In genomic region chr7:86202833-86203232, GRCh38 we compare ENCODE assay signal across 32 cellular contexts.
A peak's percentile ranks its signal among the peaks of the same experiment; 100 is the strongest.
DNase-seq lines count a peak whose midpoint lies in the region; FAIRE-seq and TF ChIP-seq lines count a peak whose summit lies in the region.
"Had no signal": no experiment of that assay in that cellular context is flagged by ENCODE, and none has a peak within 500 bp of the region (broad histone marks: within the 10 kb centered on the region; RNA-seq: fewer than 3 reads in every experiment).

No MANE protein-coding gene starts in this region.

- H3K4me1 Mint-ChIP-seq in chondrocyte (ENCODE audit: low read depth), result no peaks in the 10 kb centered on the region
- H3K4me1 Mint-ChIP-seq: B cell; CD14-positive monocyte; CD4-positive, alpha-beta memory T cell; CD4-positive, CD25-positive, alpha-beta regulatory T cell; CD8-positive, alpha-beta memory T cell had no signal

- H3K36me3 Mint-ChIP-seq in chondrocyte (ENCODE audit: low read depth), result no peaks in the 10 kb centered on the region
- H3K36me3 Mint-ChIP-seq: CD14-positive monocyte; CD4-positive, alpha-beta memory T cell; CD4-positive, CD25-positive, alpha-beta regulatory T cell; CD8-positive, alpha-beta memory T cell; CD8-positive, alpha-beta T cell had no signal

- no peaks in the 10 kb centered on the region for H3K9me3 ChIP-seq in kidney (ENCODE audit: control insufficient read depth in 1 of 2, low read length in 2 of 2)
- no peaks in the 10 kb centered on the region for H3K9me3 ChIP-seq in effector memory CD4-positive, alpha-beta T cell (ENCODE audit: control insufficient read depth, low read length)
- H3K9me3 ChIP-seq: A549, BE2C had no signal

- H3K4me3 ChIP-seq in kidney (ENCODE audit: low read length in 2 of 2), result no peak overlapping the region
- H3K4me3 ChIP-seq in effector memory CD4-positive, alpha-beta T cell (ENCODE audit: insufficient read depth, low read depth, low read length, poor library complexity, severe bottlenecking), result no peak overlapping the region
- H3K4me3 ChIP-seq: A549; BLaER1; BLaER1 treated with 17β-estradiol and CSF1 and Interleukin-3, amounts not matched to agents 10 nM and 100 nM had no signal

- intact Hi-C loops in kidney (cut with DNase I), result no loop called here

- FAIRE-seq in kidney (lab: Jason Lieb, UNC), result no peak
- no peak for FAIRE-seq in frontal cortex (lab: Jason Lieb, UNC)
- FAIRE-seq: A204.1, A549, D721Med had no signal

- H3K9me3 Mint-ChIP-seq in chondrocyte (ENCODE audit: low read depth), result peaks cover 3% of the 10 kb centered on the region
- H3K9me3 Mint-ChIP-seq: CD8-positive, alpha-beta T cell had no signal

- H3K27ac Mint-ChIP-seq in chondrocyte (ENCODE audit: unreplicated experiment), result no peak overlapping the region
- H3K27ac Mint-ChIP-seq: B cell; CD4-positive, alpha-beta memory T cell; CD4-positive, alpha-beta T cell; CD4-positive, CD25-positive, alpha-beta regulatory T cell; CD8-positive, alpha-beta memory T cell; CD8-positive, alpha-beta T cell had no signal

- H3K27ac ChIP-seq in kidney (ENCODE audit: low read depth in 2 of 2, low read length in 2 of 2), result no peak overlapping the region
- H3K27ac ChIP-seq in effector memory CD4-positive, alpha-beta T cell (ENCODE audit: insufficient read depth, low read length, poor library complexity, severe bottlenecking), result no peak overlapping the region
- H3K27ac ChIP-seq: 22Rv1; A549; BLaER1; BLaER1 treated with 17β-estradiol and CSF1 and Interleukin-3, amounts not matched to agents 10 nM and 100 nM; C4-2B had no signal

- no peaks in the 10 kb centered on the region for H3K36me3 ChIP-seq in kidney (ENCODE audit: control insufficient read depth in 1 of 2, insufficient read depth in 2 of 2, low read length in 2 of 2)
- no peaks in the 10 kb centered on the region for H3K36me3 ChIP-seq in effector memory CD4-positive, alpha-beta T cell (ENCODE audit: control insufficient read depth, insufficient read depth, low read length)
- H3K36me3 ChIP-seq: BE2C; BLaER1; BLaER1 treated with 17β-estradiol and CSF1 and Interleukin-3, amounts not matched to agents 10 nM and 100 nM had no signal

- DNase-seq in chondrocyte (ENCODE audit: low spot score), result peak; percentile 55
- peak; percentile 17 for DNase-seq in kidney
- no peak for DNase-seq in effector memory CD4-positive, alpha-beta T cell
- DNase-seq in frontal cortex (ENCODE audit: low spot score in 2 of 2), result no peak
- DNase-seq: 8988T; ACHN; AML-193; BE2C; C1 segment of cervical spinal cord; Caco-2; Calu3; CD4-positive, alpha-beta memory T cell; CD4-positive, alpha-beta T cell; CD4-positive, CD25-positive, alpha-beta regulatory T cell; CD8-positive, alpha-beta memory T cell; CD8-positive, alpha-beta T cell; COR-L47; DMS 273 treated with DMSO at 0.1 percent for 48 hours; DMS153; DMS79; DMS79 treated with DMSO at 0.1 percent for 48 hours; DND-41; EL had no signal

- no peak overlapping the region for H3K9ac ChIP-seq in kidney (ENCODE audit: low read length in 2 of 2)
- H3K9ac ChIP-seq: BLaER1; BLaER1 treated with 17β-estradiol and CSF1 and Interleukin-3, amounts not matched to agents 10 nM and 100 nM had no signal

- H3K4me3 Mint-ChIP-seq in chondrocyte (ENCODE audit: unreplicated experiment), result no peak overlapping the region
- H3K4me3 Mint-ChIP-seq: B cell; CD14-positive monocyte; CD4-positive, alpha-beta memory T cell; CD4-positive, alpha-beta T cell; CD4-positive, CD25-positive, alpha-beta regulatory T cell; CD8-positive, alpha-beta memory T cell; CD8-positive, alpha-beta T cell had no signal

- H3K27me3 Mint-ChIP-seq in chondrocyte (ENCODE audit: low read depth), result no peaks in the 10 kb centered on the region
- H3K27me3 Mint-ChIP-seq: B cell; CD4-positive, alpha-beta memory T cell; CD4-positive, alpha-beta T cell; CD4-positive, CD25-positive, alpha-beta regulatory T cell; CD8-positive, alpha-beta memory T cell had no signal

- no peaks in the 10 kb centered on the region for H3K27me3 ChIP-seq in effector memory CD4-positive, alpha-beta T cell (replicated peaks; ENCODE audit: control insufficient read depth, insufficient read depth, low read length, poor library complexity, severe bottlenecking)
- H3K27me3 ChIP-seq: BE2C; BLaER1; BLaER1 treated with 17β-estradiol and CSF1 and Interleukin-3, amounts not matched to agents 10 nM and 100 nM had no signal

- no peaks in the 10 kb centered on the region for H3K4me1 ChIP-seq in kidney (ENCODE audit: control insufficient read depth in 1 of 2, insufficient read depth in 1 of 2, low read depth in 1 of 2, low read length in 2 of 2)
- no peaks in the 10 kb centered on the region for H3K4me1 ChIP-seq in effector memory CD4-positive, alpha-beta T cell (ENCODE audit: control insufficient read depth, insufficient read depth, low read length, poor library complexity, severe bottlenecking)
- H3K4me1 ChIP-seq: A549; BE2C; BLaER1; BLaER1 treated with 17β-estradiol and CSF1 and Interleukin-3, amounts not matched to agents 10 nM and 100 nM; Caco-2 had no signal

- no peak for TF ChIP-seq CTCF in chondrocyte (IDR thresholded peaks at IDR 0.05)
- TF ChIP-seq CTCF in kidney (IDR thresholded peaks at IDR 0.05; ENCODE audit: borderline replicate concordance, extremely low read depth, insufficient read depth), result no peak

Comparison
In these comparisons a context has a peak if more than half of its experiments do, and no peak if none do; other contexts are left out.
1. DNase-seq: peak in chondrocyte (single experiment) and kidney (single experiment); none in effector memory CD4-positive, alpha-beta T cell (0 of 3) and frontal cortex (0 of 2).